In the genomic region with DNA sequence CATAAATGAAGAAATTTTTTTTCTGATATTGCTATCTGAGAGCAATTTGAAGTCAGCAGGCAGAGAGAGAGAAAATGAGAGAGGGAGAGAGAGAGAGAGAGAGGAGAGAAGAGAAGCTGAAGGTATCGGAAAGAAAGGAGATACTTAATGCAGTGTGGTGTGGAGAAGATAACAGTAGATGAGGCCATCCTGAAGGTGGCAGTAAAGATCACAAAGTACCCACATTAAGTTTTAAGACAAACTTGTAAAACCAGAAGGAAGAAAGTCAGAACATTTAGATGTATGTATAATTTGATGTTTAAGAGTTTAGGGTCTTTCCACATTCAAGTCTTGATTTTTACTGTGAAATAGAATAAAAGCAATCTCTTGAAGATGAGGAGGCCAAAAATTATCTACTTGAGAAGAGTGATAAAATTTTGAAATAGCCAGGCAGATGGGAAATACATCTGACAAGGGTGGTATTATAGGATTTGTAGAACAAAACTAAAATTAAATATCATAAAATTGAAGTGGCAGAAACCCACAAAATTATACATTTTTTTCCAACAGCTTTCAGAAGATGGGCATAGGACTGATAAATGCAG, we compare ENCODE assay signal across 8 cellular contexts.
DNase-seq lines count a peak whose midpoint lies in the region; ATAC-seq and TF ChIP-seq lines count a peak whose summit lies in the region.

No MANE protein-coding gene starts in this region.

- H3K27ac ChIP-seq in DOHH2 (ENCODE audit: low read depth, low read length): no peak overlapping the region

- no peaks in the 10 kb centered on the region for H4K20me1 ChIP-seq in DOHH2 (ENCODE audit: control insufficient read depth, insufficient read depth, low read depth, low read length)

- peaks cover 7% of the 10 kb centered on the region for H3K9me3 ChIP-seq in DOHH2 (ENCODE audit: control insufficient read depth, insufficient read depth, low read length)

- ATAC-seq in GM21723 (IDR thresholded peaks at IDR 0.05; ENCODE audit: unreplicated experiment) (peak; percentile 62), HG03442 (IDR thresholded peaks at IDR 0.05; ENCODE audit: unreplicated experiment) (no peak)

- H3K9me2 ChIP-seq in DOHH2 (replicated peaks; ENCODE audit: control insufficient read depth, low read length): no peaks in the 10 kb centered on the region

- no peaks in the 10 kb centered on the region for H3K79me2 ChIP-seq in DOHH2 (ENCODE audit: control insufficient read depth, low read length)

- H3K36me3 ChIP-seq in DOHH2 (ENCODE audit: control insufficient read depth, low read length): no peaks in the 10 kb centered on the region

- no peak overlapping the region for H3K4me2 ChIP-seq in DOHH2 (ENCODE audit: low read length)

- H3F3A ChIP-seq in DOHH2 (ENCODE audit: control insufficient read depth, insufficient read depth): no peaks in the 10 kb centered on the region

- H3K4me1 ChIP-seq in DOHH2 (ENCODE audit: control insufficient read depth, low read length): no peaks in the 10 kb centered on the region

- no peaks in the 10 kb centered on the region for H3K27me3 ChIP-seq in DOHH2 (ENCODE audit: control insufficient read depth, low read length)

- DNase-seq in NCI-H2081 treated with DMSO at 0.1 percent for 48 hours (lab: John Stamatoyannopoulos, UW): peak; percentile 12
- peak; percentile 26 for DNase-seq in astrocyte of the cerebellum (ENCODE audit: low read depth)
- DNase-seq in medulla oblongata (ENCODE audit: extremely low spot score): peak; percentile 68
- no peak for DNase-seq in NCI-H1436 (lab: John Stamatoyannopoulos, UW)
- DNase-seq in activated naive CD4-positive, alpha-beta T cell treated with anti-CD3 and anti-CD28 coated beads, Interleukin-2, amount 50 U/mL, for 16 hours: no peak

- in situ Hi-C loops in astrocyte of the cerebellum (cut with HindIII; ENCODE audit: low sequenced_read_pairs): no loop called here

- H3K4me3 ChIP-seq in DOHH2 (ENCODE audit: low read length): no peak overlapping the region
- H3K4me3 ChIP-seq in astrocyte of the cerebellum (ENCODE audit: low read depth, low read length): no peak overlapping the region

- TF ChIP-seq CTCF in DOHH2 (IDR thresholded peaks at IDR 0.05; ENCODE audit: low read depth, low read length, poor library complexity, severe bottlenecking) (peak; percentile 47), astrocyte of the cerebellum (IDR thresholded peaks at IDR 0.05; ENCODE audit: low read depth, low read length, missing control alignments) (peak; percentile 53)

Comparison
In these comparisons a context has a peak if more than half of its experiments do, and no peak if none do; other contexts are left out.
1. DNase-seq: peak in NCI-H2081 treated with DMSO at 0.1 percent for 48 hours (single experiment), astrocyte of the cerebellum (single experiment) and medulla oblongata (single experiment); none in NCI-H1436 (single experiment) and activated naive CD4-positive, alpha-beta T cell treated with anti-CD3 and anti-CD28 coated beads, Interleukin-2, amount 50 U/mL, for 16 hours (single experiment).